8 cellular contexts compared by ENCODE assay signal in genomic region chr4:102826105-102826889, GRCh38. TPM values are rescaled to one million over a fixed set of nuclear protein-coding genes. Genes with fewer than 3 reads are reported as not detected.
DNase-seq lines count a peak whose midpoint lies in the region; ATAC-seq, FAIRE-seq and TF ChIP-seq lines count a peak whose summit lies in the region.

No MANE protein-coding gene starts in this region.

- intact Hi-C loops in psoas muscle (cut with DNase I): loop anchor here (2.0 to 5.0 kb wide), 2 partner anchors 43 to 324 kb away; partner anchors contain the start of genes CISD2 (in 1 of the 2) and NFKB1 (in 1 of the 2)
- intact Hi-C loops in activated T-helper 1 cell treated with anti-CD3 and anti-CD28 coated beads, Interleukin-12 subunit alpha, Interleukin-12 subunit beta, Interleukin-2, Interleukin-4 antibody, amounts not matched to agents 30 ng/mL and 10 ng/mL and 1 ng/mL, durations not matched to agents 14 hours and 24 hours and 36 hours (cut with micrococcal nuclease): loop anchor here (2.0 to 5.0 kb wide), 8 partner anchors 199 to 1479 kb away; partner anchors contain the start of gene PPP3CA

- H3K4me2 ChIP-seq in DND-41 (ENCODE audit: insufficient read depth, low read length): peak overlapping the region; percentile 64

- peak overlapping the region; percentile 98 for H3K9ac ChIP-seq in DND-41 (ENCODE audit: low read depth, low read length)

- H3K27me3 ChIP-seq in DND-41 (ENCODE audit: insufficient read depth, low read length, poor library complexity) (no peaks in the 10 kb centered on the region), psoas muscle (ENCODE audit: insufficient read depth in 3 of 3, low read length in 2 of 3) (no peaks in the 10 kb centered on the region)

- H4K20me1 ChIP-seq in DND-41 (ENCODE audit: insufficient read depth, low read length): peaks cover 49% of the 10 kb centered on the region

- peaks cover 90% of the 10 kb centered on the region for H3K79me2 ChIP-seq in DND-41 (ENCODE audit: insufficient read depth, low read length)

- H3K9me3 ChIP-seq in DND-41 (ENCODE audit: insufficient read depth, low read length, severe bottlenecking) (no peaks in the 10 kb centered on the region), KOPT-K1 (ENCODE audit: insufficient read depth, low read length, poor library complexity, severe bottlenecking) (no peaks in the 10 kb centered on the region), psoas muscle (no peaks in the 10 kb centered on the region)

- peaks cover 41% of the 10 kb centered on the region for H3K4me1 Mint-ChIP-seq in activated T-helper 1 cell treated with anti-CD3 and anti-CD28 coated beads, Interleukin-12 subunit alpha, Interleukin-12 subunit beta, Interleukin-2, Interleukin-4 antibody, amounts not matched to agents 30 ng/mL and 10 ng/mL and 1 ng/mL, durations not matched to agents 14 hours and 24 hours and 36 hours (ENCODE audit: low read depth)

- no peak for DNase-seq in DND-41
- DNase-seq in epithelial cell of esophagus (ENCODE audit: low read depth): no peak
- DNase-seq in psoas muscle: no peak
- DNase-seq in NK-92 treated with Interleukin-12 subunit alpha and Interleukin-12 subunit beta, amount 100 ng/mL, for 24 hours (lab: John Stamatoyannopoulos, UW): no peak
- no peak for DNase-seq in H54 (ENCODE audit: insufficient read length, low spot score)
- no peak for DNase-seq in activated T-helper 1 cell treated with anti-CD3 and anti-CD28 coated beads, Interleukin-12 subunit alpha, Interleukin-12 subunit beta, Interleukin-2, Interleukin-4 antibody, amounts not matched to agents 30 ng/mL and 10 ng/mL and 1 ng/mL, durations not matched to agents 14 hours and 24 hours and 36 hours (ENCODE audit: low spot score)
- no peak for DNase-seq in activated effector memory CD4-positive, alpha-beta T cell treated with anti-CD3 and anti-CD28 coated beads, Interleukin-2, amount 50 U/mL, for 16 hours

- no peak overlapping the region for H3K27ac Mint-ChIP-seq in activated T-helper 1 cell treated with anti-CD3 and anti-CD28 coated beads, Interleukin-12 subunit alpha, Interleukin-12 subunit beta, Interleukin-2, Interleukin-4 antibody, amounts not matched to agents 30 ng/mL and 10 ng/mL and 1 ng/mL, durations not matched to agents 14 hours and 24 hours and 36 hours

- FAIRE-seq in H54 (lab: Jason Lieb, UNC): no peak

- no peak for TF ChIP-seq POLR2A in H54 (IDR thresholded peaks at IDR 0.05; ENCODE audit: low read depth, low read length)

- no peak overlapping the region for H3K4me3 Mint-ChIP-seq in activated T-helper 1 cell treated with anti-CD3 and anti-CD28 coated beads, Interleukin-12 subunit alpha, Interleukin-12 subunit beta, Interleukin-2, Interleukin-4 antibody, amounts not matched to agents 30 ng/mL and 10 ng/mL and 1 ng/mL, durations not matched to agents 14 hours and 24 hours and 36 hours

- WGBS in psoas muscle, 3 donors: 1% methylated on average over 38 of the region's 38 CpGs

- H3K4me1 ChIP-seq in DND-41 (ENCODE audit: insufficient read depth, low read length): peaks cover 55% of the 10 kb centered on the region
- peaks cover 46% of the 10 kb centered on the region for H3K4me1 ChIP-seq in psoas muscle

- no peaks in the 10 kb centered on the region for H3K9me3 Mint-ChIP-seq in activated T-helper 1 cell treated with anti-CD3 and anti-CD28 coated beads, Interleukin-12 subunit alpha, Interleukin-12 subunit beta, Interleukin-2, Interleukin-4 antibody, amounts not matched to agents 30 ng/mL and 10 ng/mL and 1 ng/mL, durations not matched to agents 14 hours and 24 hours and 36 hours

- H3K27me3 Mint-ChIP-seq in activated T-helper 1 cell treated with anti-CD3 and anti-CD28 coated beads, Interleukin-12 subunit alpha, Interleukin-12 subunit beta, Interleukin-2, Interleukin-4 antibody, amounts not matched to agents 30 ng/mL and 10 ng/mL and 1 ng/mL, durations not matched to agents 14 hours and 24 hours and 36 hours (ENCODE audit: insufficient read depth): no peaks in the 10 kb centered on the region

- H3K36me3 ChIP-seq in DND-41 (ENCODE audit: insufficient read depth, low read length): peaks cover 50% of the 10 kb centered on the region
- H3K36me3 ChIP-seq in KOPT-K1 (ENCODE audit: insufficient read depth, low read length): peaks cover 48% of the 10 kb centered on the region
- H3K36me3 ChIP-seq in psoas muscle (ENCODE audit: insufficient read depth in 1 of 2, low read depth in 1 of 2): peaks cover 2 to 19% of the 10 kb centered on the region in 2 donors

- H3K4me3 ChIP-seq in DND-41 (ENCODE audit: low read depth in 1 of 2, low read length in 2 of 2): peak overlapping the region; percentile 70 to 84
- peak overlapping the region; percentile 93 for H3K4me3 ChIP-seq in epithelial cell of esophagus (ENCODE audit: low read length)
- peak overlapping the region; percentile 89 for H3K4me3 ChIP-seq in psoas muscle

- no peak for ATAC-seq in DND-41 (ENCODE audit: insufficient read depth, low read depth)
- peak in 1 of 4 donors; percentile 0 for ATAC-seq in psoas muscle

- no peak for TF ChIP-seq CTCF in DND-41 (IDR thresholded peaks at IDR 0.05; ENCODE audit: borderline replicate concordance, extremely low read depth, low read length, poor library complexity, severe bottlenecking)
- no peak for TF ChIP-seq CTCF in epithelial cell of esophagus (IDR thresholded peaks at IDR 0.05; ENCODE audit: insufficient read depth, low read depth, low read length, missing control alignments)
- TF ChIP-seq CTCF in psoas muscle (IDR thresholded peaks at IDR 0.05): no peak

- H3K27ac ChIP-seq in DND-41 (ENCODE audit: low read length) (peak overlapping the region; percentile 99), KOPT-K1 (ENCODE audit: low read depth, low read length, poor library complexity, severe bottlenecking) (peak overlapping the region; percentile 98), psoas muscle (peak overlapping the region; percentile 100)

- 0 out of 2 replicates have a peak overlapping the region, but pooled peaks have one; percentile 9 for H2AFZ ChIP-seq in DND-41 (ENCODE audit: low read depth, low read length)

- peaks cover 15% of the 10 kb centered on the region for H3K36me3 Mint-ChIP-seq in activated T-helper 1 cell treated with anti-CD3 and anti-CD28 coated beads, Interleukin-12 subunit alpha, Interleukin-12 subunit beta, Interleukin-2, Interleukin-4 antibody, amounts not matched to agents 30 ng/mL and 10 ng/mL and 1 ng/mL, durations not matched to agents 14 hours and 24 hours and 36 hours (ENCODE audit: low read depth)

RNA-seq across cellular contexts. Expression of gene UBE2D3, which starts 1.1 kb away (rescaled TPM):
- 100 to 1,000 TPM; 221 to 367 (median 346) TPM for total RNA-seq in psoas muscle
- 100 to 1,000 TPM; 239 to 629 (median 498) TPM for polyA plus RNA-seq in psoas muscle
- total RNA-seq in activated T-helper 1 cell treated with anti-CD3 and anti-CD28 coated beads, Interleukin-12 subunit alpha, Interleukin-12 subunit beta, Interleukin-2, Interleukin-4 antibody, amounts not matched to agents 30 ng/mL and 10 ng/mL and 1 ng/mL, durations not matched to agents 14 hours and 24 hours and 36 hours: 480 and 507 TPM in 2 replicates

RNA-seq across cellular contexts. Expression of gene CISD2, which starts 42.5 kb away (rescaled TPM):
- total RNA-seq in psoas muscle: 10 to 100 TPM in 2 of 4 donors, 1 to 10 TPM in 2; 6.2 to 13.0 (median 9.1) TPM
- polyA plus RNA-seq in psoas muscle: 10 to 100 TPM; 11.4 to 19.3 (median 15.7) TPM
- 41.2 and 50.7 TPM in 2 replicates for total RNA-seq in activated T-helper 1 cell treated with anti-CD3 and anti-CD28 coated beads, Interleukin-12 subunit alpha, Interleukin-12 subunit beta, Interleukin-2, Interleukin-4 antibody, amounts not matched to agents 30 ng/mL and 10 ng/mL and 1 ng/mL, durations not matched to agents 14 hours and 24 hours and 36 hours
